In genomic region chr1:112975336-112975735, GRCh38 we compare ENCODE assay signal across 2 cellular contexts.
TF ChIP-seq lines count a peak whose summit lies in the region.

No MANE protein-coding gene starts in this region.

TF ChIP-seq in GM23338, 12 proteins besides CTCF, POLR2A, EP300 and RAD21 (continued from another document):
- TF ChIP-seq, protein P1, sequence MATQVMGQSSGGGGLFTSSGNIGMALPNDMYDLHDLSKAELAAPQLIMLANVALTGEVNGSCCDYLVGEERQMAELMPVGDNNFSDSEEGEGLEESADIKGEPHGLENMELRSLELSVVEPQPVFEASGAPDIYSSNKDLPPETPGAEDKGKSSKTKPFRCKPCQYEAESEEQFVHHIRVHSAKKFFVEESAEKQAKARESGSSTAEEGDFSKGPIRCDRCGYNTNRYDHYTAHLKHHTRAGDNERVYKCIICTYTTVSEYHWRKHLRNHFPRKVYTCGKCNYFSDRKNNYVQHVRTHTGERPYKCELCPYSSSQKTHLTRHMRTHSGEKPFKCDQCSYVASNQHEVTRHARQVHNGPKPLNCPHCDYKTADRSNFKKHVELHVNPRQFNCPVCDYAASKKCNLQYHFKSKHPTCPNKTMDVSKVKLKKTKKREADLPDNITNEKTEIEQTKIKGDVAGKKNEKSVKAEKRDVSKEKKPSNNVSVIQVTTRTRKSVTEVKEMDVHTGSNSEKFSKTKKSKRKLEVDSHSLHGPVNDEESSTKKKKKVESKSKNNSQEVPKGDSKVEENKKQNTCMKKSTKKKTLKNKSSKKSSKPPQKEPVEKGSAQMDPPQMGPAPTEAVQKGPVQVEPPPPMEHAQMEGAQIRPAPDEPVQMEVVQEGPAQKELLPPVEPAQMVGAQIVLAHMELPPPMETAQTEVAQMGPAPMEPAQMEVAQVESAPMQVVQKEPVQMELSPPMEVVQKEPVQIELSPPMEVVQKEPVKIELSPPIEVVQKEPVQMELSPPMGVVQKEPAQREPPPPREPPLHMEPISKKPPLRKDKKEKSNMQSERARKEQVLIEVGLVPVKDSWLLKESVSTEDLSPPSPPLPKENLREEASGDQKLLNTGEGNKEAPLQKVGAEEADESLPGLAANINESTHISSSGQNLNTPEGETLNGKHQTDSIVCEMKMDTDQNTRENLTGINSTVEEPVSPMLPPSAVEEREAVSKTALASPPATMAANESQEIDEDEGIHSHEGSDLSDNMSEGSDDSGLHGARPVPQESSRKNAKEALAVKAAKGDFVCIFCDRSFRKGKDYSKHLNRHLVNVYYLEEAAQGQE (IDR thresholded peaks at IDR 0.05; ENCODE audit: unreplicated experiment): no peak
- TF ChIP-seq ZNF331 (CRISPR knock-in tag; IDR thresholded peaks at IDR 0.05; ENCODE audit: low read depth) (no peak), ZNF462 (CRISPR knock-in tag; IDR thresholded peaks at IDR 0.05) (no peak), POLR2AphosphoS5 (IDR thresholded peaks at IDR 0.05; ENCODE audit: low read depth) (no peak), EZH2 (IDR thresholded peaks at IDR 0.05; ENCODE audit: low read depth, unreplicated experiment) (no peak)
TF ChIP-seq in GM23338: peak in this region for 0.

TF ChIP-seq in WTC11, 78 proteins besides CTCF, POLR2A, EP300 and RAD21 (continued from another document):
- TF ChIP-seq ARID4B (CRISPR knock-in tag; IDR thresholded peaks at IDR 0.05; ENCODE audit: borderline replicate concordance): no peak
- TF ChIP-seq NFE2L1 (CRISPR knock-in tag; IDR thresholded peaks at IDR 0.05): no peak
- TF ChIP-seq, protein P2, sequence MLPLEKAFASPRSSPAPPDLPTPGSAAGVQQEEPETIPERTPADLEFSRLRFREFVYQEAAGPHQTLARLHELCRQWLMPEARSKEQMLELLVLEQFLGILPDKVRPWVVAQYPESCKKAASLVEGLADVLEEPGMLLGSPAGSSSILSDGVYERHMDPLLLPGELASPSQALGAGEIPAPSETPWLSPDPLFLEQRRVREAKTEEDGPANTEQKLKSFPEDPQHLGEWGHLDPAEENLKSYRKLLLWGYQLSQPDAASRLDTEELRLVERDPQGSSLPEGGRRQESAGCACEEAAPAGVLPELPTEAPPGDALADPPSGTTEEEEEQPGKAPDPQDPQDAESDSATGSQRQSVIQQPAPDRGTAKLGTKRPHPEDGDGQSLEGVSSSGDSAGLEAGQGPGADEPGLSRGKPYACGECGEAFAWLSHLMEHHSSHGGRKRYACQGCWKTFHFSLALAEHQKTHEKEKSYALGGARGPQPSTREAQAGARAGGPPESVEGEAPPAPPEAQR (CRISPR knock-in tag; IDR thresholded peaks at IDR 0.05): no peak
- TF ChIP-seq ZBTB21 (CRISPR knock-in tag; IDR thresholded peaks at IDR 0.05; ENCODE audit: borderline replicate concordance): no peak
- no peak for TF ChIP-seq ZNF121 (CRISPR knock-in tag; IDR thresholded peaks at IDR 0.05)
- TF ChIP-seq FOXP1 (CRISPR knock-in tag; IDR thresholded peaks at IDR 0.05; ENCODE audit: borderline replicate concordance): no peak
- TF ChIP-seq, protein P3, sequence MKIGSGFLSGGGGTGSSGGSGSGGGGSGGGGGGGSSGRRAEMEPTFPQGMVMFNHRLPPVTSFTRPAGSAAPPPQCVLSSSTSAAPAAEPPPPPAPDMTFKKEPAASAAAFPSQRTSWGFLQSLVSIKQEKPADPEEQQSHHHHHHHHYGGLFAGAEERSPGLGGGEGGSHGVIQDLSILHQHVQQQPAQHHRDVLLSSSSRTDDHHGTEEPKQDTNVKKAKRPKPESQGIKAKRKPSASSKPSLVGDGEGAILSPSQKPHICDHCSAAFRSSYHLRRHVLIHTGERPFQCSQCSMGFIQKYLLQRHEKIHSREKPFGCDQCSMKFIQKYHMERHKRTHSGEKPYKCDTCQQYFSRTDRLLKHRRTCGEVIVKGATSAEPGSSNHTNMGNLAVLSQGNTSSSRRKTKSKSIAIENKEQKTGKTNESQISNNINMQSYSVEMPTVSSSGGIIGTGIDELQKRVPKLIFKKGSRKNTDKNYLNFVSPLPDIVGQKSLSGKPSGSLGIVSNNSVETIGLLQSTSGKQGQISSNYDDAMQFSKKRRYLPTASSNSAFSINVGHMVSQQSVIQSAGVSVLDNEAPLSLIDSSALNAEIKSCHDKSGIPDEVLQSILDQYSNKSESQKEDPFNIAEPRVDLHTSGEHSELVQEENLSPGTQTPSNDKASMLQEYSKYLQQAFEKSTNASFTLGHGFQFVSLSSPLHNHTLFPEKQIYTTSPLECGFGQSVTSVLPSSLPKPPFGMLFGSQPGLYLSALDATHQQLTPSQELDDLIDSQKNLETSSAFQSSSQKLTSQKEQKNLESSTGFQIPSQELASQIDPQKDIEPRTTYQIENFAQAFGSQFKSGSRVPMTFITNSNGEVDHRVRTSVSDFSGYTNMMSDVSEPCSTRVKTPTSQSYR (CRISPR knock-in tag; IDR thresholded peaks at IDR 0.05): no peak
TF ChIP-seq in WTC11: peak in this region for 0.
